6 cellular contexts compared by ENCODE assay signal in the genomic region with DNA sequence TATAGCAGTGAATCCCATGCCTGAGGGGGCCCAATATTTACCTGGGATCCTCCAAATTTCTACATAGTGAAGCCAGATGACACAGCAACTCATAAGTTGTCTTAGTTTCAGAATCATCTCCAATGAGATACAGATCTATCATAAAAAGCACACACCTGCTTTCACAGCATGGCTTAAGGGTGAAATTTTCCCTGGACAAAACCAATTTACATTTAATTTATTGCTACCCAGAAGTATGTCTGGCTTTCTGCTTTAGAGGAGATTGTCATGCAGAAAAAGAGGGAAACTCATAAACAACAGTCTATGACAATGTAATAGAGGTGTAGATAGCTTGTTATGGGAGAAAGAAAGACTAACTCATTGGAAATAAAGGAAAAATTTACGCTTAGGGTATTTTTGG.
"Had no signal": no experiment of that assay in that cellular context is flagged by ENCODE, and none has a peak within 500 bp of the region (broad histone marks: within the 10 kb centered on the region; RNA-seq: fewer than 3 reads in every experiment).

No MANE protein-coding gene starts in this region.

- ATAC-seq: HepG2 had no signal

- H3K27ac ChIP-seq: GM23248 had no signal

- H3K36me3 Mint-ChIP-seq: IgD-negative memory B cell had no signal

- H3K4me1 Mint-ChIP-seq: IgD-negative memory B cell had no signal

- H3K9me3 Mint-ChIP-seq: H9 had no signal

- H3K9ac ChIP-seq: GM23248 had no signal

- H3K27me3 Mint-ChIP-seq: IgD-negative memory B cell had no signal

- H3K27ac Mint-ChIP-seq: H9, IgD-negative memory B cell had no signal

- H2AFZ ChIP-seq: GM23248 had no signal

- H3K4me3 ChIP-seq: GM23248 had no signal

- DNase-seq: GM23248, H9, HCEC 1CT, KBM-7 had no signal

- H3K4me3 Mint-ChIP-seq: H9, IgD-negative memory B cell had no signal
